In genomic region chr6:108211676-108212075, GRCh38 we compare ENCODE assay signal across 20 cellular contexts. TPM values are rescaled to one million over a fixed set of nuclear protein-coding genes. Genes with fewer than 3 reads are reported as not detected.
DNase-seq lines count a peak whose midpoint lies in the region; ATAC-seq and TF ChIP-seq lines count a peak whose summit lies in the region.
"Had no signal": no experiment of that assay in that cellular context is flagged by ENCODE, and none has a peak within 500 bp of the region (broad histone marks: within the 10 kb centered on the region; RNA-seq: fewer than 3 reads in every experiment).

No MANE protein-coding gene starts in this region.

- no peak for TF ChIP-seq RAD21 in HCT116 (IDR thresholded peaks at IDR 0.05; ENCODE audit: low read depth)

- H3K9me3 Mint-ChIP-seq in progenitor cell of endocrine pancreas (ENCODE audit: low read depth) = no peaks in the 10 kb centered on the region

- DNase-seq in HCT116 (ENCODE audit: low read depth, low spot score) = no peak
- DNase-seq in OCI-LY7 (ENCODE audit: low spot score) = no peak
- DNase-seq in mammary epithelial cell = no peak
- DNase-seq in progenitor cell of endocrine pancreas (ENCODE audit: low spot score, unreplicated experiment) = no peak
- no peak for DNase-seq in activated CD4-positive, CD25-positive, alpha-beta regulatory T cell treated with anti-CD3 and anti-CD28 coated beads, Interleukin-2, amount 50 U/mL, for 72 hours
- no peak for DNase-seq in sigmoid colon
- no peak for DNase-seq in activated CD4-positive, alpha-beta T cell treated with anti-CD3 and anti-CD28 coated beads, Interleukin-2, amount 50 U/mL, for 4 hours
- no peak for DNase-seq in pons (ENCODE audit: low spot score)
- DNase-seq: ACHN; CD4-positive, alpha-beta memory T cell; KBM-7; NCI-H1105; NCI-H146; NCI-H2029; NCI-H345; NCI-H524; NCI-H82; Right ventricle myocardium superior had no signal

- 90% methylated on average over 2 of the region's 2 CpGs for WGBS in mammary epithelial cell (ENCODE audit: low coverage, missing lambda C conversion rate)
- WGBS in sigmoid colon, 2 donors = 68 to 93% methylated on average over 2 of the region's 2 CpGs

- intact Hi-C loops in HCT116 (cut with micrococcal nuclease) (no loop called here), OCI-LY7 (cut with micrococcal nuclease; ENCODE audit: unreplicated experiment) (no loop called here), mammary epithelial cell (cut with micrococcal nuclease) (no loop called here), sigmoid colon (cut with DNase I) (no loop called here)

- H3K4me3 ChIP-seq in HCT116 (replicated peaks in 1 of 2; ENCODE audit: low read depth in 1 of 2, low read length in 2 of 2) = no peak overlapping the region
- no peak overlapping the region for H3K4me3 ChIP-seq in OCI-LY7 (ENCODE audit: low read depth, low read length, poor library complexity, severe bottlenecking)
- no peak overlapping the region for H3K4me3 ChIP-seq in mammary epithelial cell (replicated peaks in 1 of 3; ENCODE audit: insufficient read depth in 1 of 3, low read depth in 2 of 3, low read length in 3 of 3)
- H3K4me3 ChIP-seq in sigmoid colon = no peak overlapping the region
- H3K4me3 ChIP-seq: BLaER1 treated with 17β-estradiol and CSF1 and Interleukin-3, amounts not matched to agents 10 nM and 100 nM had no signal

- no peaks in the 10 kb centered on the region for H3K27me3 ChIP-seq in HCT116 (ENCODE audit: insufficient read depth, low read length)
- no peaks in the 10 kb centered on the region for H3K27me3 ChIP-seq in mammary epithelial cell (ENCODE audit: insufficient read depth, low read length)
- H3K27me3 ChIP-seq in sigmoid colon = no peaks in the 10 kb centered on the region
- H3K27me3 ChIP-seq: BLaER1 treated with 17β-estradiol and CSF1 and Interleukin-3, amounts not matched to agents 10 nM and 100 nM had no signal

- dilution Hi-C loops in mammary epithelial cell (cut with HindIII; ENCODE audit: low sequenced_read_pairs) = no loop called here

- no peaks in the 10 kb centered on the region for H3K4me1 ChIP-seq in HCT116 (ENCODE audit: control insufficient read depth in 1 of 2, insufficient read depth in 2 of 2, low read length in 2 of 2)
- H3K4me1 ChIP-seq in OCI-LY7 (ENCODE audit: insufficient read depth, low read length, poor library complexity, severe bottlenecking) = no peaks in the 10 kb centered on the region
- H3K4me1 ChIP-seq in mammary epithelial cell (ENCODE audit: insufficient read depth, low read length) = no peaks in the 10 kb centered on the region
- H3K4me1 ChIP-seq in sigmoid colon = no peaks in the 10 kb centered on the region

- H2AFZ ChIP-seq in HCT116 (ENCODE audit: low read depth, low read length, poor library complexity, severe bottlenecking) (no peak overlapping the region), OCI-LY7 (ENCODE audit: low read length) (no peak overlapping the region), mammary epithelial cell (ENCODE audit: low read depth, low read length) (no peak overlapping the region)

- peaks cover under 1% of the 10 kb centered on the region; the same call in 1 of the 2 replicates for H4K20me1 ChIP-seq in HCT116 (ENCODE audit: insufficient read depth)
- no peaks in the 10 kb centered on the region for H4K20me1 ChIP-seq in OCI-LY7 (ENCODE audit: insufficient read depth, low read length)
- no peaks in the 10 kb centered on the region for H4K20me1 ChIP-seq in mammary epithelial cell (ENCODE audit: insufficient read depth, low read length)

- H3K79me2 ChIP-seq in HCT116 (ENCODE audit: insufficient read depth, low read length) (peaks cover 15% of the 10 kb centered on the region), OCI-LY7 (ENCODE audit: insufficient read depth, low read depth, low read length) (peaks cover 9% of the 10 kb centered on the region; the same call in 1 of the 2 replicates), mammary epithelial cell (ENCODE audit: insufficient read depth, low read length) (peaks cover 20% of the 10 kb centered on the region)

- H3K36me3 Mint-ChIP-seq in progenitor cell of endocrine pancreas (ENCODE audit: insufficient read depth) = peaks cover 6% of the 10 kb centered on the region

- CTCF ChIA-PET in HCT116 (lab: Charles Lee) (no interaction called here), OCI-LY7 (lab: Charles Lee; ENCODE audit: unreplicated experiment) (no interaction called here), mammary epithelial cell (lab: Charles Lee; ENCODE audit: low non-redundant PET) (no interaction called here)

- H3K4me2 ChIP-seq in HCT116 (ENCODE audit: low read length) = no peak overlapping the region
- H3K4me2 ChIP-seq in OCI-LY7 (ENCODE audit: low read length) = no peak overlapping the region
- no peak overlapping the region for H3K4me2 ChIP-seq in mammary epithelial cell (ENCODE audit: insufficient read depth, low read depth, low read length)
- H3K4me2 ChIP-seq: BLaER1 treated with 17β-estradiol and CSF1 and Interleukin-3, amounts not matched to agents 10 nM and 100 nM had no signal

- RAD21 ChIA-PET in HCT116 (lab: Charles Lee; ENCODE audit: low non-redundant PET in 1 of 2, low total read pairs in 2 of 2, uncharacterized antibody in 2 of 2, unreplicated experiment in 2 of 2) = no interaction called here

- H3K36me3 ChIP-seq in HCT116 (ENCODE audit: control insufficient read depth in 1 of 2, insufficient read depth in 2 of 2, low read length in 2 of 2) (peaks cover 2 to 7% of the 10 kb centered on the region in 2 experiments; a peak in 1 of 4 replicates), OCI-LY7 (ENCODE audit: insufficient read depth, low read length) (peaks cover 72% of the 10 kb centered on the region), mammary epithelial cell (ENCODE audit: insufficient read depth, low read length) (peaks cover 17% of the 10 kb centered on the region), sigmoid colon (peaks cover 0 to 51% (median 3%) of the 10 kb centered on the region in 4 donors)

- H3K9me3 ChIP-seq in HCT116 (ENCODE audit: control insufficient read depth in 1 of 2, insufficient read depth in 1 of 2, low read depth in 1 of 2, low read length in 2 of 2) = no peaks in the 10 kb centered on the region
- H3K9me3 ChIP-seq in OCI-LY7 (ENCODE audit: low read length) = no peaks in the 10 kb centered on the region
- H3K9me3 ChIP-seq in mammary epithelial cell (replicated peaks; ENCODE audit: insufficient read depth, low read length) = no peaks in the 10 kb centered on the region
- H3K9me3 ChIP-seq in sigmoid colon = no peaks in the 10 kb centered on the region
- H3K9me3 ChIP-seq: BLaER1 treated with 17β-estradiol and CSF1 and Interleukin-3, amounts not matched to agents 10 nM and 100 nM had no signal

- peak overlapping the region; percentile 45 for H3K27ac Mint-ChIP-seq in progenitor cell of endocrine pancreas
- H3K27ac Mint-ChIP-seq: CD4-positive, alpha-beta memory T cell had no signal

- no peaks in the 10 kb centered on the region for H3K27me3 Mint-ChIP-seq in progenitor cell of endocrine pancreas
- H3K27me3 Mint-ChIP-seq: CD4-positive, alpha-beta memory T cell had no signal

- H3K27ac ChIP-seq in HCT116 (ENCODE audit: low read depth, low read length) (no peak overlapping the region), OCI-LY7 (ENCODE audit: low read depth, low read length, poor library complexity, severe bottlenecking) (no peak overlapping the region), mammary epithelial cell (ENCODE audit: insufficient read depth, low read depth, low read length) (no peak overlapping the region), sigmoid colon (no peak overlapping the region)
- H3K27ac ChIP-seq: BLaER1 treated with 17β-estradiol and CSF1 and Interleukin-3, amounts not matched to agents 10 nM and 100 nM had no signal

- POLR2A ChIA-PET in HCT116 (lab: Charles Lee) (no interaction called here), OCI-LY7 (lab: Charles Lee) (interaction anchor here (0.7 kb wide), 1 partner anchor 308 kb away, joined by 3 read pairs; no protein-coding TSS in a partner anchor)

- peaks cover 8% of the 10 kb centered on the region for H3K4me1 Mint-ChIP-seq in progenitor cell of endocrine pancreas (ENCODE audit: low read depth)

- TF ChIP-seq CTCF in HCT116 (IDR thresholded peaks at IDR 0.05 in 2 of 3, conservative IDR thresholded peaks at IDR 0.05 in 1 of 3; ENCODE audit: borderline replicate concordance in 1 of 3, insufficient read depth in 1 of 3, low read depth in 2 of 3, low read length in 2 of 3) (no peak), OCI-LY7 (conservative IDR thresholded peaks at IDR 0.05; ENCODE audit: low read length) (no peak), mammary epithelial cell (conservative IDR thresholded peaks at IDR 0.05 in 1 of 2, IDR thresholded peaks at IDR 0.05 in 1 of 2; ENCODE audit: extremely low read depth in 1 of 2, insufficient read depth in 1 of 2, low read depth in 1 of 2, low read length in 2 of 2) (no peak), progenitor cell of endocrine pancreas (IDR thresholded peaks at IDR 0.05; ENCODE audit: unreplicated experiment) (no peak), sigmoid colon (IDR thresholded peaks at IDR 0.05) (no peak)

- in situ Hi-C loops in mammary epithelial cell (cut with MboI; ENCODE audit: low sequenced_read_pairs in 2 of 2) = no loop called here

- BruUV-seq in HCT116 (replicated peaks; lab: Mats Ljungman, UMichigan) (TSS peak; percentile 76), OCI-LY7 (replicated peaks; lab: Mats Ljungman, UMichigan) (TSS peak; percentile 84), mammary epithelial cell (replicated peaks; lab: Mats Ljungman, UMichigan) (TSS peak; percentile 81)

- H3K9ac ChIP-seq in HCT116 (ENCODE audit: low read length) (no peak overlapping the region), mammary epithelial cell (ENCODE audit: insufficient read depth, low read length) (no peak overlapping the region)
- H3K9ac ChIP-seq: BLaER1 treated with 17β-estradiol and CSF1 and Interleukin-3, amounts not matched to agents 10 nM and 100 nM had no signal

- no peak overlapping the region for H3K4me3 Mint-ChIP-seq in progenitor cell of endocrine pancreas (ENCODE audit: low read depth)
- H3K4me3 Mint-ChIP-seq: CD4-positive, alpha-beta memory T cell had no signal

- TF ChIP-seq EP300 in sigmoid colon (IDR thresholded peaks at IDR 0.05) = no peak

- H3K9me2 ChIP-seq in HCT116 (ENCODE audit: insufficient read depth) (no peaks in the 10 kb centered on the region), OCI-LY7 (ENCODE audit: insufficient read depth, low read length) (no peaks in the 10 kb centered on the region)

- no peak for ATAC-seq in HCT116

- TF ChIP-seq POLR2A in HCT116 (IDR thresholded peaks at IDR 0.05; ENCODE audit: borderline replicate concordance, extremely low read depth, insufficient read depth, insufficient read length) (no peak), sigmoid colon (IDR thresholded peaks at IDR 0.05) (no peak)

RNA-seq across cellular contexts. Expression of gene NR2E1, which starts 45.9 kb away (rescaled TPM):
- total RNA-seq in HCT116 (2021; ENCODE audit: unreplicated experiment) (not detected), OCI-LY7 (2022) (not detected in 2 replicates), mammary epithelial cell (under 1 TPM in 1 of 2 donors, not detected in 1; 0.14 TPM), progenitor cell of endocrine pancreas (not detected in 2 replicates), sigmoid colon (not detected)
- not detected in 2 replicates for polyA plus RNA-seq in HCT116 (2012)
- not detected in 2 replicates for total RNA-seq in OCI-LY7 (2014; rRNA removed; shearing (Covaris generic))
- polyA plus RNA-seq in mammary epithelial cell (not detected), sigmoid colon (not detected)
- not detected for polyA minus RNA-seq in mammary epithelial cell
- total RNA-seq: CD4-positive, alpha-beta memory T cell; Right ventricle myocardium superior; RPMI7951 had no signal
- polyA plus RNA-seq: CD4-positive, alpha-beta memory T cell had no signal

RNA-seq across cellular contexts. Expression of gene SNX3, which starts 49.2 kb away (rescaled TPM):
- total RNA-seq in HCT116 (2021; ENCODE audit: unreplicated experiment) (111 TPM), OCI-LY7 (2022) (79.3 and 88.6 TPM in 2 replicates), mammary epithelial cell (100 to 1,000 TPM; 143 to 147 TPM), progenitor cell of endocrine pancreas (84.1 and 95.5 TPM in 2 replicates), sigmoid colon (100 to 1,000 TPM; 160 to 221 (median 217) TPM)
- polyA plus RNA-seq in HCT116 (2012) = 59.5 and 84.4 TPM in 2 replicates
- total RNA-seq in OCI-LY7 (2014; rRNA removed; shearing (Covaris generic)) = 67.9 and 72.9 TPM in 2 replicates
- polyA plus RNA-seq in mammary epithelial cell (146 TPM), sigmoid colon (100 to 1,000 TPM; 135 to 242 (median 241) TPM)
- 137 TPM for polyA minus RNA-seq in mammary epithelial cell
